In the genomic region with DNA sequence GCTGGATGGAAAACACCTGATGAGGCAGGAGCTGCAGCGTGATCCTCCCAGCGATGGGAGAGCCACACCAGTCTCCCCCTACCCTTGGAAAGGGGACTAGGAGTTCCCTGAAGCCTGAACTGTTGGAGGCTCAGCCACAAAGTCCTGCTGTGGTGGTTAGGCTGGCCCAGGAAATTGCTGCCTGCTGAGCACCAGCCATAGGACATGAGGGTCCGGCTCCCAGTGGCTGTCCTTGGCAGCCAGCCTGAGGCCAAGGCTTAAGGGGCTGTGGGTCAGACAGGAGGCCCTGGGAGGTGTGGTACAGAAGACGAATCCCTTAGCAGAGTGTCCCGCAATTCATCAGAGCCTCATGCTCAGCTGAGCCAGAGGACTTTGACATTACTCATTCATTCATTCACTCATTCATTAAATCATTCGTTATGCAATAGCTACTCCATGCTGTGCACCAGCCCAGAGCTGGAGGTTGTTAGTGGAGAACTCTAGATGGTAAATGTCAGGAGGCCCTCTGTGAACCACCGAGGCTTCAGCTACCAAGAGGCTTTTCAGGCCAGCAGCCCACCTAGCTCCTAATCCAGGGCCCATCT, we compare ENCODE assay signal across 11 cellular contexts. TPM values are rescaled to one million over a fixed set of nuclear protein-coding genes. Genes with fewer than 3 reads are reported as not detected.
"Had no signal": no experiment of that assay in that cellular context is flagged by ENCODE, and none has a peak within 500 bp of the region (broad histone marks: within the 10 kb centered on the region; RNA-seq: fewer than 3 reads in every experiment).

No MANE protein-coding gene starts in this region.

- DNase-seq: GM23248, GOT3, H7, IMR-90, KBM-7 had no signal

- ATAC-seq: HCT116 had no signal

- H3K4me2 ChIP-seq: KMS-11 had no signal

- H3K4me1 ChIP-seq: HAP-1 had no signal

- H3K27ac ChIP-seq: GM23248, HL-60, KMS-11 had no signal

- H3K36me3 ChIP-seq: HAP-1 had no signal

- H3K9me3 ChIP-seq: HAP-1 had no signal

- H2AFZ ChIP-seq: GM23248 had no signal

- H3K4me3 ChIP-seq: GM23248, HAP-1 had no signal

- H3K9ac ChIP-seq: GM23248, KMS-11 had no signal

RNA-seq across cellular contexts. Expression of a gene that starts 14.4 kb away (rescaled TPM):
- total RNA-seq: H4, H7, HT1080, IMR-90 had no signal
- polyA plus RNA-seq: IMR-90 had no signal

RNA-seq across cellular contexts. Expression of a gene that starts 26.6 kb away (rescaled TPM):
- total RNA-seq: GM23248, H4, HT1080, IMR-90 had no signal
- polyA plus RNA-seq: GM23248 had no signal

RNA-seq across cellular contexts. Expression of a gene that starts 48.1 kb away (rescaled TPM):
- total RNA-seq: GM23248, H4, H7, HT1080, IMR-90 had no signal
- polyA plus RNA-seq: GM23248, IMR-90 had no signal

RNA-seq across cellular contexts. Expression of a gene that starts 54.5 kb away (rescaled TPM):
- total RNA-seq: GM23248, H4, HT1080, IMR-90 had no signal
- polyA plus RNA-seq: GM23248, IMR-90 had no signal
